In the genomic region with DNA sequence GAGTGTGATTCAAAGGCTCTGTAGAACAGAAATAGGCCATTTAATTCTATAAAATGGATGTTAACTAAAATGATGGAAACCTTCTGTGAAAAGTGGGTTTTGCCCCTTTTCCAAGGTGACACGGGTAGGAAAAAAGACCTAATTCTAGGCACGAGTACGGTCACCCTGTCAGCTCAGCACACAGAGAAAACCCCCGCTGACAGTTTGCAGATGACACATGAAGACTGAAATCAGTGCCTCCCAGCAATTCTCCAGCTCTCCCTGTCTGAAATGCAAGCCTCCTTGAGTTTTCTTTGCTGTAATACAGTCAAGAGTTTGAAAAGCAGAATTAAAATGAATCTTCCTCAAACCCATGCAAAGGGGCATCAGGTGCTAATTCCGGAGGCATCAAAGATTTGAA, we compare ENCODE assay signal across 5 cellular contexts.
"Had no signal": no experiment of that assay in that cellular context is flagged by ENCODE, and none has a peak within 500 bp of the region (broad histone marks: within the 10 kb centered on the region; RNA-seq: fewer than 3 reads in every experiment).

No MANE protein-coding gene starts in this region.

- H3K4me1 Mint-ChIP-seq: IgD-negative memory B cell had no signal

- H3K36me3 Mint-ChIP-seq: IgD-negative memory B cell had no signal

- H3K27ac Mint-ChIP-seq: HFFc6, IgD-negative memory B cell had no signal

- H3K27me3 Mint-ChIP-seq: IgD-negative memory B cell had no signal

- H3K4me3 Mint-ChIP-seq: HFFc6, IgD-negative memory B cell had no signal

- DNase-seq: GM23248, GOT3, H7, HFFc6 had no signal
